ENCODE assay signal across 1 cellular context in the genomic region with DNA sequence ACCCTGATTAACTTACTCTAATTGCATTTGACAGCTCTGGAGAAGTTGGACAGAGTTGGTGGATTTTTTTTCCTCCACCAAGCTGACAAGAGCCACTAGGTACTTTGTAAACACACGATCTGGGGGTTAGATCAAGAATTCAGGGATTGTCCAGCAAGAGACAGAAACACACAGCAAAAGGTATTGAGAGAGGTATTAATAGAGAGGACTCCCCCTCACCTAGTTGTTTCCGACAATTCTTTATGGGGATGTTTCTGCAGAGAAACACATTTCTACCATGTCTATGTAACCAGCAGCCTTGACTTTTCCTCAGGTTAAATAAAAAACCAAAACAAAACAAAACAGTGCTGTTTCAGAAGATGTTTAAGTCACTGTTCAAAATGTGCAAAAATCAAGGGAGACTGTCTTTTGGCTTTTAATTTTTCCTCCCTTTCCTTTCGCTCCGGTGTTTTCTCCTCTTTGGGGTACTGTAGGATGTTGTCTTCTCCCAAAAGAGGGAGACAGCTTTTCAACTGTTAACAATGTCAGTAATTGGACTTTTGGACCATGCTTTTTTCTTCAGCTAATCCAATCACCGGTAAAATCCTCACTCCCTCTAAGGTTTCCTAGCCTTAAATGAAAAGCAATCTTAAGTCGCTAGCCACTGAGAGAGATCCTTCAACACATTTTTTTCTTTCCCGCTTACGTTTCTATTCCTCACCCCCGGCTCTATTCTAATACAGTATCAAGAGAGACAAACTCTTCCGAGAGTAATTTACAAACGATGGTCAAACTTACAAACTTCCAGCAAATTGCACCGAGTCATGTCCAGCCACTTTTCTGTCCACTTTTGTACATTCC.
TF ChIP-seq lines count a peak whose summit lies in the region.

No MANE protein-coding gene starts in this region.

TF ChIP-seq in K562, 482 proteins besides CTCF, POLR2A, EP300 and RAD21 (continued from another document):
- TF ChIP-seq, protein P1, sequence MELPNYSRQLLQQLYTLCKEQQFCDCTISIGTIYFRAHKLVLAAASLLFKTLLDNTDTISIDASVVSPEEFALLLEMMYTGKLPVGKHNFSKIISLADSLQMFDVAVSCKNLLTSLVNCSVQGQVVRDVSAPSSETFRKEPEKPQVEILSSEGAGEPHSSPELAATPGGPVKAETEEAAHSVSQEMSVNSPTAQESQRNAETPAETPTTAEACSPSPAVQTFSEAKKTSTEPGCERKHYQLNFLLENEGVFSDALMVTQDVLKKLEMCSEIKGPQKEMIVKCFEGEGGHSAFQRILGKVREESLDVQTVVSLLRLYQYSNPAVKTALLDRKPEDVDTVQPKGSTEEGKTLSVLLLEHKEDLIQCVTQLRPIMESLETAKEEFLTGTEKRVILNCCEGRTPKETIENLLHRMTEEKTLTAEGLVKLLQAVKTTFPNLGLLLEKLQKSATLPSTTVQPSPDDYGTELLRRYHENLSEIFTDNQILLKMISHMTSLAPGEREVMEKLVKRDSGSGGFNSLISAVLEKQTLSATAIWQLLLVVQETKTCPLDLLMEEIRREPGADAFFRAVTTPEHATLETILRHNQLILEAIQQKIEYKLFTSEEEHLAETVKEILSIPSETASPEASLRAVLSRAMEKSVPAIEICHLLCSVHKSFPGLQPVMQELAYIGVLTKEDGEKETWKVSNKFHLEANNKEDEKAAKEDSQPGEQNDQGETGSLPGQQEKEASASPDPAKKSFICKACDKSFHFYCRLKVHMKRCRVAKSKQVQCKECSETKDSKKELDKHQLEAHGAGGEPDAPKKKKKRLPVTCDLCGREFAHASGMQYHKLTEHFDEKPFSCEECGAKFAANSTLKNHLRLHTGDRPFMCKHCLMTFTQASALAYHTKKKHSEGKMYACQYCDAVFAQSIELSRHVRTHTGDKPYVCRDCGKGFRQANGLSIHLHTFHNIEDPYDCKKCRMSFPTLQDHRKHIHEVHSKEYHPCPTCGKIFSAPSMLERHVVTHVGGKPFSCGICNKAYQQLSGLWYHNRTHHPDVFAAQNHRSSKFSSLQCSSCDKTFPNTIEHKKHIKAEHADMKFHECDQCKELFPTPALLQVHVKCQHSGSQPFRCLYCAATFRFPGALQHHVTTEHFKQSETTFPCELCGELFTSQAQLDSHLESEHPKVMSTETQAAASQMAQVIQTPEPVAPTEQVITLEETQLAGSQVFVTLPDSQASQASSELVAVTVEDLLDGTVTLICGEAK (IDR thresholded peaks at IDR 0.05), result 0 out of 2 replicates have a peak, but pooled peaks have one; percentile 11
- TF ChIP-seq, protein P1 (CRISPR knock-in tag; IDR thresholded peaks at IDR 0.05), result no peak
- TF ChIP-seq, protein P2, sequence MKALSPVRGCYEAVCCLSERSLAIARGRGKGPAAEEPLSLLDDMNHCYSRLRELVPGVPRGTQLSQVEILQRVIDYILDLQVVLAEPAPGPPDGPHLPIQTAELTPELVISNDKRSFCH (CRISPR knock-in tag; IDR thresholded peaks at IDR 0.05), result no peak
- TF ChIP-seq, protein P2 (tag; IDR thresholded peaks at IDR 0.05), result no peak
- TF ChIP-seq, protein P3, sequence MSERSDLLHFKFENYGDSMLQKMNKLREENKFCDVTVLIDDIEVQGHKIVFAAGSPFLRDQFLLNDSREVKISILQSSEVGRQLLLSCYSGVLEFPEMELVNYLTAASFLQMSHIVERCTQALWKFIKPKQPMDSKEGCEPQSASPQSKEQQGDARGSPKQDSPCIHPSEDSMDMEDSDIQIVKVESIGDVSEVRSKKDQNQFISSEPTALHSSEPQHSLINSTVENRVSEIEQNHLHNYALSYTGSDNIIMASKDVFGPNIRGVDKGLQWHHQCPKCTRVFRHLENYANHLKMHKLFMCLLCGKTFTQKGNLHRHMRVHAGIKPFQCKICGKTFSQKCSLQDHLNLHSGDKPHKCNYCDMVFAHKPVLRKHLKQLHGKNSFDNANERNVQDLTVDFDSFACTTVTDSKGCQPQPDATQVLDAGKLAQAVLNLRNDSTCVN (CRISPR knock-in tag; IDR thresholded peaks at IDR 0.05), result no peak
- TF ChIP-seq HNRNPLL (IDR thresholded peaks at IDR 0.05; ENCODE audit: low read depth, low read length, poor library complexity, severe bottlenecking) (no peak), ILF3 (IDR thresholded peaks at IDR 0.05; ENCODE audit: borderline replicate concordance) (0 out of 2 replicates have a peak, but pooled peaks have one; percentile 23), PTBP1 (IDR thresholded peaks at IDR 0.05; ENCODE audit: low read depth, low read length) (no peak), SRSF7 (optimal IDR thresholded peaks at IDR 0.05; ENCODE audit: low read depth, low read length) (no peak), MTA3 (IDR thresholded peaks at IDR 0.05; ENCODE audit: borderline replicate concordance) (no peak), HDGF (IDR thresholded peaks at IDR 0.05) (no peak), BACH1 (tag; IDR thresholded peaks at IDR 0.05) (no peak), RBM34 (IDR thresholded peaks at IDR 0.05; ENCODE audit: borderline replicate concordance, insufficient read depth, low read length) (no peak), ZEB2 (IDR thresholded peaks at IDR 0.05) (no peak), MAZ (CRISPR knock-in tag; conservative IDR thresholded peaks at IDR 0.05 in 1 of 2, IDR thresholded peaks at IDR 0.05 in 1 of 2) (no peak), ZNF707 (CRISPR knock-in tag; conservative IDR thresholded peaks at IDR 0.05) (no peak), KHSRP (IDR thresholded peaks at IDR 0.05) (no peak), ZC3H8 (IDR thresholded peaks at IDR 0.05) (no peak), LARP7 (IDR thresholded peaks at IDR 0.05) (no peak), TEAD1 (CRISPR knock-in tag; IDR thresholded peaks at IDR 0.05) (0 out of 4 replicates have a peak, but pooled peaks of 1 of the 2 experiments have one; percentile 12), CBFB (CRISPR knock-in tag; IDR thresholded peaks at IDR 0.05) (no peak), NCOA4 (IDR thresholded peaks at IDR 0.05; ENCODE audit: partially characterized antibody) (no peak)
- TF ChIP-seq, protein P4, sequence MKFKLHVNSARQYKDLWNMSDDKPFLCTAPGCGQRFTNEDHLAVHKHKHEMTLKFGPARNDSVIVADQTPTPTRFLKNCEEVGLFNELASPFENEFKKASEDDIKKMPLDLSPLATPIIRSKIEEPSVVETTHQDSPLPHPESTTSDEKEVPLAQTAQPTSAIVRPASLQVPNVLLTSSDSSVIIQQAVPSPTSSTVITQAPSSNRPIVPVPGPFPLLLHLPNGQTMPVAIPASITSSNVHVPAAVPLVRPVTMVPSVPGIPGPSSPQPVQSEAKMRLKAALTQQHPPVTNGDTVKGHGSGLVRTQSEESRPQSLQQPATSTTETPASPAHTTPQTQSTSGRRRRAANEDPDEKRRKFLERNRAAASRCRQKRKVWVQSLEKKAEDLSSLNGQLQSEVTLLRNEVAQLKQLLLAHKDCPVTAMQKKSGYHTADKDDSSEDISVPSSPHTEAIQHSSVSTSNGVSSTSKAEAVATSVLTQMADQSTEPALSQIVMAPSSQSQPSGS (CRISPR knock-in tag; IDR thresholded peaks at IDR 0.05), result no peak
